In the genomic region with DNA sequence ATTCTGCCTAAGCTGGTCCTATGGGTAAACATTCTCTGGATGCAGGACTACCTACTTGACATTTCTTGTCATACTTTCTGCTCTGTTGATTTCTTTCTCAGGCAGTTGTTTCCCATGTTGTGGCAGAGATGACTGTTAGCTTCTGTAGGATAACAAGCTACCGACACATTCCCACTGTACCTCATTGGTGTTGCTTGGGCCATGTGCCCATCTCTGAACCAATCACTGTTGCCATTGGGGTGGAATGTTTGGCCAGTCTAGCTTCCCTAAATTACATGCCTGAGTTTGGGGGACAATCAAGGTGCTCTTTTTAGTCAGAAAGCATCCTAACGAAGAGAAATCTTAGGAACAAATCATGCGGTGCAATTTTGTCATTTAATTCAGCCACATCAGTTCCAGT, we compare ENCODE assay signal across 2 cellular contexts.
TF ChIP-seq lines count a peak whose summit lies in the region.

No MANE protein-coding gene starts in this region.

TF ChIP-seq in HepG2, 621 proteins besides CTCF, POLR2A, EP300 and RAD21:
- TF ChIP-seq, protein P1, sequence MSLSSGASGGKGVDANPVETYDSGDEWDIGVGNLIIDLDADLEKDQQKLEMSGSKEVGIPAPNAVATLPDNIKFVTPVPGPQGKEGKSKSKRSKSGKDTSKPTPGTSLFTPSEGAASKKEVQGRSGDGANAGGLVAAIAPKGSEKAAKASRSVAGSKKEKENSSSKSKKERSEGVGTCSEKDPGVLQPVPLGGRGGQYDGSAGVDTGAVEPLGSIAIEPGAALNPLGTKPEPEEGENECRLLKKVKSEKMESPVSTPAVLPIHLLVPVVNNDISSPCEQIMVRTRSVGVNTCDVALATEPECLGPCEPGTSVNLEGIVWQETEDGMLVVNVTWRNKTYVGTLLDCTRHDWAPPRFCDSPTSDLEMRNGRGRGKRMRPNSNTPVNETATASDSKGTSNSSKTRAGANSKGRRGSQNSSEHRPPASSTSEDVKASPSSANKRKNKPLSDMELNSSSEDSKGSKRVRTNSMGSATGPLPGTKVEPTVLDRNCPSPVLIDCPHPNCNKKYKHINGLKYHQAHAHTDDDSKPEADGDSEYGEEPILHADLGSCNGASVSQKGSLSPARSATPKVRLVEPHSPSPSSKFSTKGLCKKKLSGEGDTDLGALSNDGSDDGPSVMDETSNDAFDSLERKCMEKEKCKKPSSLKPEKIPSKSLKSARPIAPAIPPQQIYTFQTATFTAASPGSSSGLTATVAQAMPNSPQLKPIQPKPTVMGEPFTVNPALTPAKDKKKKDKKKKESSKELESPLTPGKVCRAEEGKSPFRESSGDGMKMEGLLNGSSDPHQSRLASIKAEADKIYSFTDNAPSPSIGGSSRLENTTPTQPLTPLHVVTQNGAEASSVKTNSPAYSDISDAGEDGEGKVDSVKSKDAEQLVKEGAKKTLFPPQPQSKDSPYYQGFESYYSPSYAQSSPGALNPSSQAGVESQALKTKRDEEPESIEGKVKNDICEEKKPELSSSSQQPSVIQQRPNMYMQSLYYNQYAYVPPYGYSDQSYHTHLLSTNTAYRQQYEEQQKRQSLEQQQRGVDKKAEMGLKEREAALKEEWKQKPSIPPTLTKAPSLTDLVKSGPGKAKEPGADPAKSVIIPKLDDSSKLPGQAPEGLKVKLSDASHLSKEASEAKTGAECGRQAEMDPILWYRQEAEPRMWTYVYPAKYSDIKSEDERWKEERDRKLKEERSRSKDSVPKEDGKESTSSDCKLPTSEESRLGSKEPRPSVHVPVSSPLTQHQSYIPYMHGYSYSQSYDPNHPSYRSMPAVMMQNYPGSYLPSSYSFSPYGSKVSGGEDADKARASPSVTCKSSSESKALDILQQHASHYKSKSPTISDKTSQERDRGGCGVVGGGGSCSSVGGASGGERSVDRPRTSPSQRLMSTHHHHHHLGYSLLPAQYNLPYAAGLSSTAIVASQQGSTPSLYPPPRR (CRISPR knock-in tag; IDR thresholded peaks at IDR 0.05; ENCODE audit: borderline replicate concordance): no peak
TF ChIP-seq in HepG2: peak in this region for 0.

TF ChIP-seq in H1, 55 proteins besides CTCF, POLR2A, EP300 and RAD21:
- TF ChIP-seq TBP (IDR thresholded peaks at IDR 0.05; ENCODE audit: low read depth, low read length): no peak
- TF ChIP-seq USF2 (IDR thresholded peaks at IDR 0.05; ENCODE audit: low read length): peak; percentile 64
